Comparison of ENCODE assay signal across 25 cellular contexts in genomic region chr13:40576369-40576768, GRCh38.
DNase-seq lines count a peak whose midpoint lies in the region; ATAC-seq, FAIRE-seq and TF ChIP-seq lines count a peak whose summit lies in the region.
"Had no signal": no experiment of that assay in that cellular context is flagged by ENCODE, and none has a peak within 500 bp of the region (broad histone marks: within the 10 kb centered on the region; RNA-seq: fewer than 3 reads in every experiment).

No MANE protein-coding gene starts in this region.

- no peaks in the 10 kb centered on the region for H3K27me3 Mint-ChIP-seq in activated CD4-positive, alpha-beta memory T cell treated with anti-CD3 and anti-CD28 coated beads for 36 hours
- H3K27me3 Mint-ChIP-seq in activated CD4-positive, alpha-beta memory T cell treated with anti-CD3 and anti-CD28 coated beads, Interleukin-2, amount 10 ng/mL, durations not matched to agents 7 days and 5 days: no peaks in the 10 kb centered on the region
- H3K27me3 Mint-ChIP-seq in activated T-helper 17 cell treated with anti-CD3 and anti-CD28 coated beads, Interleukin-2, amount 50 U/mL, for 72 hours: no peaks in the 10 kb centered on the region

- H3K9me3 ChIP-seq in adrenal gland (replicated peaks in 1 of 3): no peaks in the 10 kb centered on the region
- H3K9me3 ChIP-seq in small intestine (ENCODE audit: control insufficient read depth, low read depth): no peaks in the 10 kb centered on the region
- H3K9me3 ChIP-seq in WERI-Rb-1 (ENCODE audit: severe bottlenecking): no peaks in the 10 kb centered on the region
- H3K9me3 ChIP-seq: body of pancreas, heart right ventricle, MG63, ovary, right atrium auricular region, SJSA1 had no signal

- intact Hi-C loops in activated CD4-positive, alpha-beta memory T cell treated with anti-CD3 and anti-CD28 coated beads for 36 hours (cut with micrococcal nuclease): no loop called here
- intact Hi-C loops in adrenal gland (cut with DNase I): loop anchor here in 1 of 2 donors (10.0 kb wide), 1 partner anchor 88 kb away; the partner anchor contains the start of gene FOXO1

- no peak for TF ChIP-seq POLR2A in adrenal gland (IDR thresholded peaks at IDR 0.05)

- H3K27me3 ChIP-seq in adrenal gland (no peaks in the 10 kb centered on the region), small intestine (ENCODE audit: control insufficient read depth in 2 of 2, insufficient read depth in 2 of 2, low read length in 2 of 2) (no peaks in the 10 kb centered on the region), WERI-Rb-1 (ENCODE audit: insufficient read depth, low read depth, severe bottlenecking) (no peaks in the 10 kb centered on the region)
- H3K27me3 ChIP-seq: body of pancreas, heart right ventricle, MG63, ovary, right atrium auricular region, SJSA1 had no signal

- CTCF ChIA-PET in activated CD4-positive, alpha-beta memory T cell treated with anti-CD3 and anti-CD28 coated beads for 36 hours (lab: Charles Lee): no interaction called here
- CTCF ChIA-PET in activated CD4-positive, alpha-beta memory T cell treated with anti-CD3 and anti-CD28 coated beads, Interleukin-2, amount 10 ng/mL, durations not matched to agents 7 days and 5 days (lab: Charles Lee): interaction anchor here (0.5 kb wide), 1 partner anchor 919 kb away, joined by 3 read pairs; no protein-coding TSS in a partner anchor

- no peak for ATAC-seq in activated T-helper 17 cell treated with anti-CD3 and anti-CD28 coated beads, Interleukin-2, amount 50 U/mL, for 72 hours (replicated peaks)
- no peak for ATAC-seq in stimulated activated effector memory CD8-positive, alpha-beta T cell treated with anti-CD3 and anti-CD28 coated beads, Interleukin-12 subunit alpha, Interleukin-12 subunit beta, amount 100 ng/mL, for 72 hours
- ATAC-seq: activated CD4-positive, CD25-positive, alpha-beta regulatory T cell treated with anti-CD3 and anti-CD28 coated beads, Interleukin-2, amount 50 U/mL, for 24 hours; body of pancreas; heart right ventricle; left cardiac atrium had no signal

- H3K4me3 ChIP-seq in adrenal gland (no peak overlapping the region), small intestine (ENCODE audit: low read depth in 1 of 2, low read length in 2 of 2) (no peak overlapping the region), WERI-Rb-1 (ENCODE audit: low read depth, low read length) (no peak overlapping the region)
- H3K4me3 ChIP-seq: body of pancreas, heart right ventricle, MG63, ovary, right atrium auricular region, SJSA1 had no signal

- peak; percentile 30 for DNase-seq in activated CD4-positive, alpha-beta memory T cell treated with anti-CD3 and anti-CD28 coated beads for 36 hours
- DNase-seq in activated CD4-positive, alpha-beta memory T cell treated with anti-CD3 and anti-CD28 coated beads, Interleukin-2, amount 10 ng/mL, durations not matched to agents 7 days and 5 days: no peak
- no peak for DNase-seq in GM19239 (ENCODE audit: insufficient read length, low spot score)
- DNase-seq in stimulated activated effector memory CD8-positive, alpha-beta T cell treated with anti-CD3 and anti-CD28 coated beads, Interleukin-12 subunit alpha, Interleukin-12 subunit beta, amount 100 ng/mL, for 72 hours (ENCODE audit: low spot score in 2 of 2): no peak
- no peak for DNase-seq in adrenal gland
- no peak for DNase-seq in small intestine
- no peak for DNase-seq in WERI-Rb-1
- DNase-seq: activated CD8-positive, alpha-beta memory T cell treated with anti-CD3 and anti-CD28 coated beads, Interleukin-2, amount 50 U/mL, for 4 hours; body of pancreas; DMS 273 treated with DMSO at 0.1 percent for 48 hours; H9; heart right ventricle; left cardiac atrium; mesenchymal stem cell; MG63; NCI-H1436; NCI-H524; ovary; stimulated activated CD4-positive, alpha-beta T cell treated with anti-CD3 and anti-CD28 coated beads, Interleukin-4, amount 100 ng/mL, for 4 hours; T1000 had no signal

- POLR2A ChIA-PET in activated CD4-positive, alpha-beta memory T cell treated with anti-CD3 and anti-CD28 coated beads for 36 hours (lab: Charles Lee): interaction anchor here (1.1 kb wide), 1 partner anchor 88 kb away, joined by 3 read pairs; no protein-coding TSS in a partner anchor
- POLR2A ChIA-PET in activated CD4-positive, alpha-beta memory T cell treated with anti-CD3 and anti-CD28 coated beads, Interleukin-2, amount 10 ng/mL, durations not matched to agents 7 days and 5 days (lab: Charles Lee): interaction anchor here (0.9 kb wide), 1 partner anchor 88 kb away, joined by 3 read pairs; no protein-coding TSS in a partner anchor

- H3K4me3 Mint-ChIP-seq in activated CD4-positive, alpha-beta memory T cell treated with anti-CD3 and anti-CD28 coated beads for 36 hours: no peak overlapping the region
- H3K4me3 Mint-ChIP-seq in activated CD4-positive, alpha-beta memory T cell treated with anti-CD3 and anti-CD28 coated beads, Interleukin-2, amount 10 ng/mL, durations not matched to agents 7 days and 5 days: no peak overlapping the region
- peak overlapping the region; percentile 41 for H3K4me3 Mint-ChIP-seq in activated T-helper 17 cell treated with anti-CD3 and anti-CD28 coated beads, Interleukin-2, amount 50 U/mL, for 72 hours
- H3K4me3 Mint-ChIP-seq in stimulated activated effector memory CD8-positive, alpha-beta T cell treated with anti-CD3 and anti-CD28 coated beads, Interleukin-12 subunit alpha, Interleukin-12 subunit beta, amount 100 ng/mL, for 72 hours: no peak overlapping the region
- H3K4me3 Mint-ChIP-seq: H9 had no signal

- 62 to 72% (median 65%) methylated on average over 4 of the region's 4 CpGs for WGBS in adrenal gland, 4 donors
- WGBS in small intestine, 3 donors: 79 to 93% (median 87%) methylated on average over 4 of the region's 4 CpGs

- no peaks in the 10 kb centered on the region for H3K9me3 Mint-ChIP-seq in activated CD4-positive, alpha-beta memory T cell treated with anti-CD3 and anti-CD28 coated beads for 36 hours
- no peaks in the 10 kb centered on the region for H3K9me3 Mint-ChIP-seq in activated CD4-positive, alpha-beta memory T cell treated with anti-CD3 and anti-CD28 coated beads, Interleukin-2, amount 10 ng/mL, durations not matched to agents 7 days and 5 days
- H3K9me3 Mint-ChIP-seq in activated T-helper 17 cell treated with anti-CD3 and anti-CD28 coated beads, Interleukin-2, amount 50 U/mL, for 72 hours: no peaks in the 10 kb centered on the region
- no peaks in the 10 kb centered on the region for H3K9me3 Mint-ChIP-seq in stimulated activated effector memory CD8-positive, alpha-beta T cell treated with anti-CD3 and anti-CD28 coated beads, Interleukin-12 subunit alpha, Interleukin-12 subunit beta, amount 100 ng/mL, for 72 hours
- H3K9me3 Mint-ChIP-seq: H9 had no signal

- H3K4me1 ChIP-seq in adrenal gland (replicated peaks in 1 of 2) (peaks cover 20 to 49% of the 10 kb centered on the region in 2 donors), small intestine (ENCODE audit: control insufficient read depth in 2 of 2, insufficient read depth in 1 of 2, low read depth in 1 of 2, low read length in 1 of 2) (peaks cover 0 to 14% of the 10 kb centered on the region in 2 donors)
- H3K4me1 ChIP-seq: SJSA1 had no signal

- H3K4me1 Mint-ChIP-seq in activated CD4-positive, alpha-beta memory T cell treated with anti-CD3 and anti-CD28 coated beads for 36 hours (ENCODE audit: low read depth): peaks cover 98% of the 10 kb centered on the region
- peaks cover 63% of the 10 kb centered on the region for H3K4me1 Mint-ChIP-seq in activated CD4-positive, alpha-beta memory T cell treated with anti-CD3 and anti-CD28 coated beads, Interleukin-2, amount 10 ng/mL, durations not matched to agents 7 days and 5 days
- H3K4me1 Mint-ChIP-seq in activated T-helper 17 cell treated with anti-CD3 and anti-CD28 coated beads, Interleukin-2, amount 50 U/mL, for 72 hours: peaks cover 72% of the 10 kb centered on the region
- peaks cover 84% of the 10 kb centered on the region for H3K4me1 Mint-ChIP-seq in stimulated activated effector memory CD8-positive, alpha-beta T cell treated with anti-CD3 and anti-CD28 coated beads, Interleukin-12 subunit alpha, Interleukin-12 subunit beta, amount 100 ng/mL, for 72 hours

- peak overlapping the region; percentile 59 for H3K27ac Mint-ChIP-seq in activated CD4-positive, alpha-beta memory T cell treated with anti-CD3 and anti-CD28 coated beads for 36 hours
- no peak overlapping the region for H3K27ac Mint-ChIP-seq in activated CD4-positive, alpha-beta memory T cell treated with anti-CD3 and anti-CD28 coated beads, Interleukin-2, amount 10 ng/mL, durations not matched to agents 7 days and 5 days
- H3K27ac Mint-ChIP-seq in activated T-helper 17 cell treated with anti-CD3 and anti-CD28 coated beads, Interleukin-2, amount 50 U/mL, for 72 hours: peak overlapping the region; percentile 77
- H3K27ac Mint-ChIP-seq in stimulated activated effector memory CD8-positive, alpha-beta T cell treated with anti-CD3 and anti-CD28 coated beads, Interleukin-12 subunit alpha, Interleukin-12 subunit beta, amount 100 ng/mL, for 72 hours: peak overlapping the region; percentile 45

- H3K36me3 ChIP-seq in adrenal gland (replicated peaks in 1 of 2) (no peaks in the 10 kb centered on the region), small intestine (ENCODE audit: control insufficient read depth in 2 of 2, insufficient read depth in 2 of 2, low read length in 2 of 2) (no peaks in the 10 kb centered on the region), WERI-Rb-1 (no peaks in the 10 kb centered on the region)
- H3K36me3 ChIP-seq: heart right ventricle, MG63, ovary, right atrium auricular region, SJSA1 had no signal

- FAIRE-seq in GM19239 (lab: Jason Lieb, UNC) (peak; percentile 14), small intestine (lab: Jason Lieb, UNC) (no peak)

- H3K27ac ChIP-seq in adrenal gland (peak overlapping the region in 1 of 5 donors; percentile 26), small intestine (ENCODE audit: low read depth in 1 of 2, low read length in 1 of 2) (no peak overlapping the region), WERI-Rb-1 (no peak overlapping the region)
- H3K27ac ChIP-seq: body of pancreas, C4-2B, heart right ventricle, ovary, right atrium auricular region, SJSA1 had no signal

- no peak for TF ChIP-seq CTCF in adrenal gland (IDR thresholded peaks at IDR 0.05)
- no peak for TF ChIP-seq CTCF in WERI-Rb-1 (IDR thresholded peaks at IDR 0.05; ENCODE audit: low read depth, low read length)

- no peaks in the 10 kb centered on the region for H3K36me3 Mint-ChIP-seq in activated CD4-positive, alpha-beta memory T cell treated with anti-CD3 and anti-CD28 coated beads for 36 hours
- H3K36me3 Mint-ChIP-seq in activated CD4-positive, alpha-beta memory T cell treated with anti-CD3 and anti-CD28 coated beads, Interleukin-2, amount 10 ng/mL, durations not matched to agents 7 days and 5 days (ENCODE audit: low read depth): peaks cover 15% of the 10 kb centered on the region
- peaks cover 7% of the 10 kb centered on the region for H3K36me3 Mint-ChIP-seq in activated T-helper 17 cell treated with anti-CD3 and anti-CD28 coated beads, Interleukin-2, amount 50 U/mL, for 72 hours (ENCODE audit: low read depth)
- H3K36me3 Mint-ChIP-seq in stimulated activated effector memory CD8-positive, alpha-beta T cell treated with anti-CD3 and anti-CD28 coated beads, Interleukin-12 subunit alpha, Interleukin-12 subunit beta, amount 100 ng/mL, for 72 hours: no peaks in the 10 kb centered on the region
